ENCODE assay signal across 8 cellular contexts in genomic region chr2:70084973-70085710, GRCh38. TPM values are rescaled to one million over a fixed set of nuclear protein-coding genes. Genes with fewer than 3 reads are reported as not detected.
A peak's percentile ranks its signal among the peaks of the same experiment; 100 is the strongest.
DNase-seq lines count a peak whose midpoint lies in the region; TF ChIP-seq lines count a peak whose summit lies in the region.

No MANE protein-coding gene starts in this region.

- DNase-seq in NCI-H1092 treated with DMSO at 0.1 percent for 48 hours (lab: John Stamatoyannopoulos, UW), result peak; percentile 48
- no peak for DNase-seq in NCI-H1092 (lab: John Stamatoyannopoulos, UW)
- DNase-seq in ascending aorta (ENCODE audit: low spot score in 2 of 2), result peak in 1 of 2 donors; percentile 64
- DNase-seq in kidney tubule cell (ENCODE audit: low spot score), result peak; percentile 83
- peak; percentile 63 for DNase-seq in stimulated activated CD4-positive, alpha-beta T cell treated with anti-CD3 and anti-CD28 coated beads, Interleukin-4, amount 100 ng/mL, for 1 hour
- no peak for DNase-seq in NCI-H1694 (lab: John Stamatoyannopoulos, UW)
- DNase-seq in SIG-M5 (lab: John Stamatoyannopoulos, UW), result no peak

- H3K27ac ChIP-seq in SU-DHL-6 (ENCODE audit: low read depth, low read length) (peak overlapping the region; percentile 98), ascending aorta (peak overlapping the region; percentile 98 to 99)

- H3K79me2 ChIP-seq in SU-DHL-6 (ENCODE audit: insufficient read depth, low read length), result peaks cover 20% of the 10 kb centered on the region

- H4K20me1 ChIP-seq in SU-DHL-6 (ENCODE audit: low read depth, low read length), result no peaks in the 10 kb centered on the region

- H3K4me1 ChIP-seq in ascending aorta, result peaks cover 5 to 28% of the 10 kb centered on the region in 2 donors

- H3K4me3 ChIP-seq in SU-DHL-6 (ENCODE audit: insufficient read depth, low read length, poor library complexity, severe bottlenecking) (peak overlapping the region; percentile 64), ascending aorta (peak overlapping the region; percentile 78 to 91)

- peaks cover 57% of the 10 kb centered on the region for H3F3A ChIP-seq in SU-DHL-6 (ENCODE audit: insufficient read depth)

- intact Hi-C loops in ascending aorta (cut with DNase I), result loop anchor here (1.0 to 5.0 kb wide), 4 partner anchors 53 to 207 kb away; partner anchors contain the start of genes SNRPG and TIA1

- no peaks in the 10 kb centered on the region for H3K9me2 ChIP-seq in SU-DHL-6 (replicated peaks; ENCODE audit: insufficient read depth, low read length)

- peak overlapping the region; percentile 99 for H3K9ac ChIP-seq in SU-DHL-6 (ENCODE audit: low read length)

- H2AFZ ChIP-seq in SU-DHL-6 (ENCODE audit: low read depth, low read length, severe bottlenecking), result peak overlapping the region; percentile 53

- TF ChIP-seq CTCF in SU-DHL-6 (IDR thresholded peaks at IDR 0.05; ENCODE audit: insufficient read depth, low read length, poor library complexity, severe bottlenecking) (no peak), ascending aorta (IDR thresholded peaks at IDR 0.05) (no peak)

- H3K36me3 ChIP-seq in SU-DHL-6 (ENCODE audit: low read length), result peaks cover 15% of the 10 kb centered on the region
- H3K36me3 ChIP-seq in ascending aorta, result peaks cover 11 to 36% of the 10 kb centered on the region in 2 donors

- peak overlapping the region; percentile 96 for H3K4me2 ChIP-seq in SU-DHL-6 (ENCODE audit: low read depth, low read length, poor library complexity, severe bottlenecking)

- H3K9me3 ChIP-seq in SU-DHL-6 (ENCODE audit: insufficient read depth, low read length) (no peaks in the 10 kb centered on the region), ascending aorta (no peaks in the 10 kb centered on the region)

- H3K27me3 ChIP-seq in SU-DHL-6 (ENCODE audit: low read length) (no peaks in the 10 kb centered on the region), ascending aorta (no peaks in the 10 kb centered on the region)

RNA-seq across cellular contexts. Expression of gene PCBP1, which starts 2.1 kb away (rescaled TPM):
- total RNA-seq in ascending aorta, result 227 TPM

Comparison
In these comparisons a context has a peak if more than half of its experiments do, and no peak if none do; other contexts are left out.
1. DNase-seq: peak in NCI-H1092 treated with DMSO at 0.1 percent for 48 hours (single experiment), kidney tubule cell (single experiment) and stimulated activated CD4-positive, alpha-beta T cell treated with anti-CD3 and anti-CD28 coated beads, Interleukin-4, amount 100 ng/mL, for 1 hour (single experiment); none in NCI-H1092 (single experiment), NCI-H1694 (single experiment) and SIG-M5 (single experiment).